ENCODE assay signal across 2 cellular contexts in genomic region chr5:54634089-54634488, GRCh38.
TF ChIP-seq lines count a peak whose summit lies in the region.

No MANE protein-coding gene starts in this region.

TF ChIP-seq in HCT116, 20 proteins besides CTCF, POLR2A, EP300 and RAD21:
- TF ChIP-seq MAX (IDR thresholded peaks at IDR 0.05) (no peak), SRF (IDR thresholded peaks at IDR 0.05; ENCODE audit: low read depth) (0 out of 2 replicates have a peak, but pooled peaks have one; percentile 24)

TF ChIP-seq in H1, 55 proteins besides CTCF, POLR2A, EP300 and RAD21:
- peak; percentile 51 for TF ChIP-seq SRF (IDR thresholded peaks at IDR 0.05; ENCODE audit: low read depth, low read length)
- no peak for TF ChIP-seq YY1 (IDR thresholded peaks at IDR 0.05; ENCODE audit: low read depth, low read length)
